In the genomic region with DNA sequence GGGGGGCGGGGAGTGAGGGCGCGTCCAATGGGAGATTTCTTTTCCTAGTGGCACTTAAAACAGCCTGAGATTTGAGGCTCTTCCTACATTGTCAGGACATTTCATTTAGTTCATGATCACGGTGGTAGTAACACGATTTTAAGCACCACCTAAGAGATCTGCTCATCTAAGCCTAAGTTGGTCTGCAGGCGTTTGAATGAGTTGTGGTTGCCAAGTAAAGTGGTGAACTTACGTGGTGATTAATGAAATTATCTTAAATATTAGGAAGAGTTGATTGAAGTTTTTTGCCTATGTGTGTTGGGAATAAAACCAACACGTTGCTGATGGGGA, we compare ENCODE assay signal across 8 cellular contexts. TPM values are rescaled to one million over a fixed set of nuclear protein-coding genes. Genes with fewer than 3 reads are reported as not detected.
DNase-seq lines count a peak whose midpoint lies in the region; ATAC-seq and TF ChIP-seq lines count a peak whose summit lies in the region.

No MANE protein-coding gene starts in this region.

- no peaks in the 10 kb centered on the region for H3K9me3 ChIP-seq in mucosa of rectum (ENCODE audit: control insufficient read depth in 2 of 2, low read length in 2 of 2)

- peak overlapping the region; percentile 35 to 88 for H3K9ac ChIP-seq in mucosa of rectum (ENCODE audit: low read depth in 1 of 2, low read length in 2 of 2)

- peaks cover 16% of the 10 kb centered on the region for H3K4me1 Mint-ChIP-seq in MCF 10A (ENCODE audit: insufficient read depth, unreplicated experiment)

- H3K27me3 ChIP-seq in HL-60 (ENCODE audit: insufficient read depth, poor library complexity, severe bottlenecking) (no peaks in the 10 kb centered on the region), mucosa of rectum (ENCODE audit: control insufficient read depth in 2 of 2, insufficient read depth in 2 of 2, low read length in 2 of 2) (no peaks in the 10 kb centered on the region)

- TF ChIP-seq CTCF in 22Rv1 (IDR thresholded peaks at IDR 0.05) (no peak), HL-60 (IDR thresholded peaks at IDR 0.05; ENCODE audit: insufficient read depth, low read length) (no peak), MCF 10A (IDR thresholded peaks at IDR 0.05; ENCODE audit: unreplicated experiment) (no peak)

- no peaks in the 10 kb centered on the region for H3K36me3 Mint-ChIP-seq in MCF 10A (ENCODE audit: insufficient read depth, unreplicated experiment)

- intact Hi-C loops in MCF 10A (cut with micrococcal nuclease) = no loop called here

- H3K27ac Mint-ChIP-seq in MCF 10A (ENCODE audit: low read depth, unreplicated experiment) = peak overlapping the region; percentile 87

- no peaks in the 10 kb centered on the region for H3K27me3 Mint-ChIP-seq in MCF 10A (ENCODE audit: insufficient read depth, unreplicated experiment)

- no TSS peak for BruUV-seq in MCF 10A (replicated peaks; lab: Mats Ljungman, UMichigan)

- H3K36me3 ChIP-seq in mucosa of rectum (ENCODE audit: control insufficient read depth in 2 of 2, insufficient read depth in 2 of 2, low read length in 2 of 2) = no peaks in the 10 kb centered on the region

- H3K9me3 Mint-ChIP-seq in MCF 10A (ENCODE audit: unreplicated experiment) = no peaks in the 10 kb centered on the region

- ATAC-seq in HG03196 (IDR thresholded peaks at IDR 0.05; ENCODE audit: unreplicated experiment) = no peak

- H3K4me3 ChIP-seq in HL-60 (replicated peaks; ENCODE audit: insufficient read depth, low read length) = peak overlapping the region; percentile 97
- peak overlapping the region; percentile 61 to 71 for H3K4me3 ChIP-seq in mucosa of rectum (ENCODE audit: low read length in 2 of 2)

- peak overlapping the region; percentile 86 for H3K4me3 Mint-ChIP-seq in MCF 10A (ENCODE audit: unreplicated experiment)

- CTCF ChIA-PET in MCF 10A (lab: Yijun Ruan, JAX) = interaction anchor here (1.8 kb wide), 1 partner anchor 47 kb away, joined by 4 read pairs; no protein-coding TSS in a partner anchor

- POLR2A ChIA-PET in MCF 10A (lab: Yijun Ruan, JAX) = interaction anchor here (0.6 to 2.9 kb wide), 10 partner anchors 12 to 1746 kb away, joined by 3 to 14 read pairs (median 4); a partner anchor contains a TSS

- H3K4me1 ChIP-seq in mucosa of rectum (ENCODE audit: control insufficient read depth in 2 of 2, insufficient read depth in 2 of 2, low read length in 2 of 2) = peaks cover 12 to 17% of the 10 kb centered on the region in 2 donors

- DNase-seq in HL-60 (ENCODE audit: low read depth in 1 of 2, low spot score in 1 of 2) (no peak), MCF 10A (ENCODE audit: unreplicated experiment) (no peak), mesenteric fat pad (ENCODE audit: low spot score) (no peak), NCI-H748 treated with DMSO at 0.1 percent for 48 hours (lab: John Stamatoyannopoulos, UW) (no peak), GM19240 (ENCODE audit: insufficient read length, low spot score) (no peak)

- H3K27ac ChIP-seq in 22Rv1 = peak overlapping the region; percentile 76
- no peak overlapping the region for H3K27ac ChIP-seq in HL-60 (replicated peaks)
- peak overlapping the region; percentile 96 for H3K27ac ChIP-seq in mucosa of rectum (ENCODE audit: low read depth in 2 of 2, low read length in 2 of 2)

RNA-seq across cellular contexts. Expression of a gene that starts 1.1 kb away (rescaled TPM):
- total RNA-seq in MCF 10A (2022) (47.4 and 54.4 TPM in 2 replicates), mesenteric fat pad (56.5 TPM)

RNA-seq across cellular contexts. Expression of a gene that starts 1.3 kb away (rescaled TPM):
- not detected in 2 replicates for total RNA-seq in MCF 10A (2022)
- total RNA-seq in mesenteric fat pad = not detected
